8 cellular contexts compared by ENCODE assay signal in the genomic region with DNA sequence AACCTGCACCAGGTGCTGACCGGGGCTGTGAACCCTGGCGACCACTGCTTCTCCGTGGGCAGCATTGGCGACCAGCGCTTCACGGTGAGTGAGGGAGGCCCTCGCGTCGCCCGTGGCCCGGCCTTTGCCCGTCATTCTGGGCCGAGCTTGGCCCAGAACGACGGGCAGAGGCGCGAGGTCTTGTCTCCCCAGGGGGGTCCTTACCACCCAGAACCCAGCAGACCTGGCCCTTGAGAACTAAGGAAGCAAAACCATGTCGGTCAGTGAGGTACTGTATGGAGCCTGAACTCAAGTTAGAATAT.
DNase-seq lines count a peak whose midpoint lies in the region; ATAC-seq lines count a peak whose summit lies in the region.

No MANE protein-coding gene starts in this region.

- no peaks in the 10 kb centered on the region for H3K9me3 Mint-ChIP-seq in activated naive CD8-positive, alpha-beta T cell (ENCODE audit: low read depth)

- no peaks in the 10 kb centered on the region for H3K27me3 Mint-ChIP-seq in activated naive CD8-positive, alpha-beta T cell

- peak; percentile 10 for ATAC-seq in HG02973 (IDR thresholded peaks at IDR 0.05; ENCODE audit: unreplicated experiment)
- ATAC-seq in stimulated activated naive CD8-positive, alpha-beta T cell treated with anti-CD3 and anti-CD28 coated beads, Interleukin-15, Interleukin-2, amounts not matched to agents 100 U/mL and 50 U/mL, for 24 hours = peak; percentile 0
- ATAC-seq in HG03521 (IDR thresholded peaks at IDR 0.05; ENCODE audit: unreplicated experiment) = no peak
- ATAC-seq in GM18870 (IDR thresholded peaks at IDR 0.05; ENCODE audit: unreplicated experiment) = no peak

- H3K4me3 ChIP-seq in iPS-18c (ENCODE audit: insufficient read depth, low read depth, low read length) = peak overlapping the region; percentile 95

- H3K4me3 Mint-ChIP-seq in activated naive CD8-positive, alpha-beta T cell = peak overlapping the region; percentile 97

- H3K9me3 ChIP-seq in iPS-18c (ENCODE audit: control insufficient read depth, insufficient read depth, low read length) = peaks cover 2% of the 10 kb centered on the region

- H3K27ac Mint-ChIP-seq in activated naive CD8-positive, alpha-beta T cell = peak overlapping the region; percentile 84

- H3K36me3 Mint-ChIP-seq in activated naive CD8-positive, alpha-beta T cell = peaks cover 7% of the 10 kb centered on the region

- peaks cover 48% of the 10 kb centered on the region for H3K4me1 Mint-ChIP-seq in activated naive CD8-positive, alpha-beta T cell (ENCODE audit: low read depth)

- DNase-seq in NCI-H2227 (lab: John Stamatoyannopoulos, UW; ENCODE audit: unreplicated experiment) (peak; percentile 30), NCI-H2227 treated with DMSO at 0.1 percent for 48 hours (lab: John Stamatoyannopoulos, UW) (no peak)
- no peak for DNase-seq in stimulated activated naive CD8-positive, alpha-beta T cell treated with anti-CD3 and anti-CD28 coated beads, Interleukin-15, Interleukin-2, amounts not matched to agents 100 U/mL and 50 U/mL, for 24 hours

Comparison
In these comparisons a context has a peak if more than half of its experiments do, and no peak if none do; other contexts are left out.
1. ATAC-seq: peak in HG02973 (single experiment) and stimulated activated naive CD8-positive, alpha-beta T cell treated with anti-CD3 and anti-CD28 coated beads, Interleukin-15, Interleukin-2, amounts not matched to agents 100 U/mL and 50 U/mL, for 24 hours (single experiment); none in HG03521 (single experiment) and GM18870 (single experiment).